ENCODE assay signal across 8 cellular contexts in the genomic region with DNA sequence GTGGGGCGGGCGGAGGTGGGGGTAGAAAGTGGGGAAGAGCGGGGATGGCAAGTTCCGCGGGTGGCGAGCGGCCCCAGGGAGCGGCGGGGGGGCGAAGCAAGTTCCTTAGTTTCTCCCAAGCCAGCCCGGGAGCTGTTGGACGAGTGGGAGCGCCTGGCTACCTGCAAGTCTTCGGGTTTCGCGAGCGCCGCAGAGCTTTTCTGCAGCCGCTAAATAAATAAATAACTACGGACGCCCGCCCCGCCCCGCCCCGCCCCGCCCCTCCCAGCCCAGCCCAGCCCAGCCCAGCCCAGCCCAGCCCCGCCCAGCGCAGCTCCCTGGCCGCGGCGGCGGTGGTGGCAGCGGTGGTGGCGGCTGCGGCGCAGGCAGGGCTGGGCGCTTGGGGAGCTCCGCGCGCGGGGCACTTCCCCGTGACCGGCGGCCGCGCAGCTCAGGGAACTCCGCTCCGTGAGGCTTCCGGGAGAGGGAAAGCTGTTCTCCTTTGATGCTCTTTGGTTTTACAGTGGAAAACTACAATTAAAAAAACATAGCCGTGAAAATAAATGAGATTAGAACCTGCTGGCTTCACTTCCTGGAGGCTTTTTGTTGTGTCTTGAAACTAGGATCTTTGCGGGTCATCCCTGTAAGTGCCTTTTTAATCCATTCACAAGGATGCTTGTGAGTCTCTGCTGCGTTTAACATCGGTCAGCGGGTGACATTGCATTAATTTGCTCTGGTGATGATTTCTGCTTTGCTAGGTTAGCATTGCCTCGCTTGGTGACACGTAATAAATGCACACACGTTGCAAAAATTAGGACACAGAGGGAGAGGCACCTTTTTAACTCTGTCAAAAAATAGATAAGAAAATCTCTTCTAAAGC. TPM values are rescaled to one million over a fixed set of nuclear protein-coding genes. Genes with fewer than 3 reads are reported as not detected.
A peak's percentile ranks its signal among the peaks of the same experiment; 100 is the strongest.
DNase-seq lines count a peak whose midpoint lies in the region; ATAC-seq and TF ChIP-seq lines count a peak whose summit lies in the region.

A gene (plus strand): TSS at position 438 of the 859 bp plus-strand sequence. CDS start 5,498 bp downstream, outside the sequence.

- DNase-seq in COLO668 (lab: John Stamatoyannopoulos, UW; ENCODE audit: unreplicated experiment), result peak; percentile 95
- DNase-seq in HUDEP-2 (lab: John Stamatoyannopoulos, UW; ENCODE audit: unreplicated experiment in 76 of 76), result peak in 44 of 76 experiments; percentile 4 to 74 (median 36)
- peak; percentile 69 for DNase-seq in SK-MEL-5 (ENCODE audit: low read depth, low spot score)
- peak; percentile 89 for DNase-seq in activated naive CD8-positive, alpha-beta T cell treated with anti-CD3 and anti-CD28 coated beads, Interleukin-2, amount 10 ng/mL, durations not matched to agents 7 days and 5 days
- peak; percentile 88 for DNase-seq in Right ventricle myocardium superior
- DNase-seq in osteocyte (ENCODE audit: extremely low spot score, unreplicated experiment), result peak; percentile 89

- H3K9me3 Mint-ChIP-seq in activated naive CD8-positive, alpha-beta T cell treated with anti-CD3 and anti-CD28 coated beads, Interleukin-2, amount 10 ng/mL, durations not matched to agents 7 days and 5 days, result no peaks in the 10 kb centered on the region
- no peaks in the 10 kb centered on the region for H3K9me3 Mint-ChIP-seq in osteocyte (ENCODE audit: unreplicated experiment)

- H3K4me1 ChIP-seq in thymus (ENCODE audit: control insufficient read depth, insufficient read depth, low read length), result peaks cover 36% of the 10 kb centered on the region

- ATAC-seq in GM19438 (IDR thresholded peaks at IDR 0.05; ENCODE audit: low read depth, unreplicated experiment), result peak; percentile 65
- peak; percentile 91 for ATAC-seq in activated naive CD8-positive, alpha-beta T cell treated with anti-CD3 and anti-CD28 coated beads, Interleukin-2, amount 10 ng/mL, durations not matched to agents 7 days and 5 days (ENCODE audit: low read depth)
- peak; percentile 94 for ATAC-seq in Right ventricle myocardium superior (ENCODE audit: poor library complexity)

- no peaks in the 10 kb centered on the region for H3K9me3 ChIP-seq in thymus (ENCODE audit: control insufficient read depth)

- POLR2A ChIA-PET in activated naive CD8-positive, alpha-beta T cell treated with anti-CD3 and anti-CD28 coated beads, Interleukin-2, amount 10 ng/mL, durations not matched to agents 7 days and 5 days (lab: Charles Lee), result interaction anchor here (0.8 to 3.0 kb wide), 7 partner anchors 8 to 115 kb away, joined by 3 to 14 read pairs (median 5); a partner anchor contains a TSS

- under 1% methylated on average over 57 of the region's 57 CpGs for WGBS in thymus

- H3K4me1 Mint-ChIP-seq in activated naive CD8-positive, alpha-beta T cell treated with anti-CD3 and anti-CD28 coated beads, Interleukin-2, amount 10 ng/mL, durations not matched to agents 7 days and 5 days, result peaks cover 10% of the 10 kb centered on the region
- H3K4me1 Mint-ChIP-seq in osteocyte (ENCODE audit: unreplicated experiment), result peaks cover 16% of the 10 kb centered on the region

- peak within 1 kb of the TSS; percentile 32 for H3K27ac Mint-ChIP-seq in activated naive CD8-positive, alpha-beta T cell treated with anti-CD3 and anti-CD28 coated beads, Interleukin-2, amount 10 ng/mL, durations not matched to agents 7 days and 5 days
- H3K27ac Mint-ChIP-seq in osteocyte (ENCODE audit: unreplicated experiment), result peak within 1 kb of the TSS; percentile 91

- no peaks in the 10 kb centered on the region for H3K36me3 Mint-ChIP-seq in activated naive CD8-positive, alpha-beta T cell treated with anti-CD3 and anti-CD28 coated beads, Interleukin-2, amount 10 ng/mL, durations not matched to agents 7 days and 5 days
- no peaks in the 10 kb centered on the region for H3K36me3 Mint-ChIP-seq in osteocyte (ENCODE audit: unreplicated experiment)

- H3K27ac ChIP-seq in thymus (ENCODE audit: low read depth), result peak within 1 kb of the TSS; percentile 95

- H3K27me3 Mint-ChIP-seq in activated naive CD8-positive, alpha-beta T cell treated with anti-CD3 and anti-CD28 coated beads, Interleukin-2, amount 10 ng/mL, durations not matched to agents 7 days and 5 days, result no peaks in the 10 kb centered on the region
- H3K27me3 Mint-ChIP-seq in osteocyte (ENCODE audit: unreplicated experiment), result no peaks in the 10 kb centered on the region

- peak within 1 kb of the TSS; percentile 69 for H3K4me3 ChIP-seq in thymus (ENCODE audit: low read length)

- H3K36me3 ChIP-seq in thymus (ENCODE audit: control insufficient read depth, insufficient read depth), result no peaks in the 10 kb centered on the region

- intact Hi-C loops in Right ventricle myocardium superior (cut with DNase I), result loop anchor here (5.0 kb wide), 1 partner anchor 40 kb away; no protein-coding TSS in a partner anchor

- TF ChIP-seq CTCF in osteocyte (IDR thresholded peaks at IDR 0.05), result no peak

- H3K4me3 Mint-ChIP-seq in activated naive CD8-positive, alpha-beta T cell treated with anti-CD3 and anti-CD28 coated beads, Interleukin-2, amount 10 ng/mL, durations not matched to agents 7 days and 5 days, result peak within 1 kb of the TSS; percentile 75
- peak within 1 kb of the TSS; percentile 82 for H3K4me3 Mint-ChIP-seq in osteocyte (ENCODE audit: unreplicated experiment)

- H3K27me3 ChIP-seq in thymus (ENCODE audit: control insufficient read depth, insufficient read depth), result no peaks in the 10 kb centered on the region

- in situ Hi-C loops in SK-MEL-5 (cut with HindIII; ENCODE audit: low pct_unique_long_range_greater_than_20kb, low sequenced_read_pairs), result no loop called here

RNA-seq across cellular contexts. Expression of the gene that starts here (rescaled TPM):
- not detected in 2 replicates for total RNA-seq in SK-MEL-5 (2014; rRNA removed; shearing (Covaris generic))
- polyA plus RNA-seq in SK-MEL-5 (2015; cell fraction: cytosol; rRNA removed), result not detected in 2 replicates
- polyA plus RNA-seq in SK-MEL-5 (2015; cell fraction: nucleus; rRNA removed), result not detected in 2 replicates
- total RNA-seq in activated naive CD8-positive, alpha-beta T cell treated with anti-CD3 and anti-CD28 coated beads, Interleukin-2, amount 10 ng/mL, durations not matched to agents 7 days and 5 days, result not detected
- total RNA-seq in Right ventricle myocardium superior (not detected), osteocyte (not detected in 2 replicates)
- polyA plus RNA-seq in thymus, result 0.23 TPM

Comparison
In these comparisons a context has a peak if more than half of its experiments do, and no peak if none do; other contexts are left out.
1. Peak in every context shown above with its lines: DNase-seq, ATAC-seq, H3K4me3 ChIP-seq and H3K27ac ChIP-seq.
2. Peak in DNase-seq in SK-MEL-5; RNA of the gene not detected or under 1 TPM.
3. Peak in DNase-seq and ATAC-seq in activated naive CD8-positive, alpha-beta T cell treated with anti-CD3 and anti-CD28 coated beads, Interleukin-2, amount 10 ng/mL, durations not matched to agents 7 days and 5 days; RNA of the gene not detected or under 1 TPM.
4. Peak in DNase-seq and ATAC-seq in Right ventricle myocardium superior; RNA of the gene not detected or under 1 TPM.
5. Peak in DNase-seq in osteocyte; RNA of the gene not detected or under 1 TPM.
6. DNase-seq: peak in every context shown above with its lines; median percentile 95 in COLO668; 89 in activated naive CD8-positive, alpha-beta T cell treated with anti-CD3 and anti-CD28 coated beads, Interleukin-2, amount 10 ng/mL, durations not matched to agents 7 days and 5 days; 89 in osteocyte; 88 in Right ventricle myocardium superior; 69 in SK-MEL-5; 36 in HUDEP-2.